ENCODE assay signal across 21 cellular contexts in genomic region chr22:33620085-33620484, GRCh38.
"Had no signal": no experiment of that assay in that cellular context is flagged by ENCODE, and none has a peak within 500 bp of the region (broad histone marks: within the 10 kb centered on the region; RNA-seq: fewer than 3 reads in every experiment).

No MANE protein-coding gene starts in this region.

- H3K27ac Mint-ChIP-seq: IgD-negative memory B cell, T-cell had no signal

- ATAC-seq: K562, Panc1, PC-3, T-cell had no signal

- H3K27me3 Mint-ChIP-seq: IgD-negative memory B cell, T-cell had no signal

- DNase-seq: Kasumi-1; MG63; NCI-H1092; NCI-H1105 treated with DMSO at 0.1 percent for 48 hours; NCI-H1417 treated with DMSO at 0.1 percent for 48 hours; NCI-H146; NCI-H1694 treated with DMSO at 0.1 percent for 48 hours; NCI-H2081; NCI-H2107; NCI-H2227 treated with DMSO at 0.1 percent for 48 hours; NCI-H524; NCI-H82; NK-92 treated with Interleukin-12 subunit alpha and Interleukin-12 subunit beta, amount 100 ng/mL, for 24 hours; PC-3; SHP77; SK-N-SH; SW 1271; T-cell had no signal

- H3K4me3 Mint-ChIP-seq: IgD-negative memory B cell, T-cell had no signal

- H3K36me3 Mint-ChIP-seq: T-cell had no signal

- H3K4me1 Mint-ChIP-seq: T-cell had no signal
